In the genomic region with DNA sequence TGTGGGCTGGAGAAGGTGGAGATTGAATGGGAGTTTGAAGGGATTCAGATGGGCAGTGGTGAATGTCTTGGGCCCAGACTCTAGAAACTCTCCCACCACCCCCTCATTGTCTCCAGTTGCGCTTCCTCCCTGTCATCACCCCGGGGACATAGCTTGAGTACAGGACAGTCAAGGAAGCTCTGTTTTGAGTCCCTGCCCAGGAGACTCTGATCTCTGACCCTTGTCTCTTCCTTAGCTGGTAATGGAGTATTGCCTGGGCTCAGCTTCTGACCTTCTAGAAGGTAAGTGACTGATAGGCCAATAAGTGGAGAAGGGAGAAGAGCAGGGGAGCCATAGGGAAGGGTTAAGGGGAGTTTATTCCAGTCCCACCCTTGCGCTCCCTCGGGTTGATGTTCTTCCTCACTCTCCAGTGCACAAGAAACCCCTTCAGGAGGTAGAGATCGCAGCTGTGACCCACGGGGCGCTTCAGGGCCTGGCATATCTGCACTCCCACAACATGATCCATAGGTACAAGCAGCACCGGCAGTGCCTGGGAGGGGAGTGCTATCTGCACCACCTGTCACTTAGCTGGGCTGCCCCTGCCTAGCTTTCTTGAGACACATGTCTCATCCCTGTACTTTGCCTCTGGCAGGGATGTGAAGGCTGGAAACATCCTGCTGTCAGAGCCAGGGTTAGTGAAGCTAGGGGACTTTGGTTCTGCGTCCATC, we compare ENCODE assay signal across 25 cellular contexts. TPM values are rescaled to one million over a fixed set of nuclear protein-coding genes. Genes with fewer than 3 reads are reported as not detected.
DNase-seq lines count a peak whose midpoint lies in the region; ATAC-seq and TF ChIP-seq lines count a peak whose summit lies in the region.
"Had no signal": no experiment of that assay in that cellular context is flagged by ENCODE, and none has a peak within 500 bp of the region (broad histone marks: within the 10 kb centered on the region; RNA-seq: fewer than 3 reads in every experiment).

No MANE protein-coding gene starts in this region.

- H3K27ac ChIP-seq in left ventricle myocardium inferior (replicated peaks): peak overlapping the region; percentile 96
- peak overlapping the region in 1 of 2 donors; percentile 94 for H3K27ac ChIP-seq in coronary artery
- peak overlapping the region; percentile 13 to 100 (median 96) for H3K27ac ChIP-seq in gastrocnemius medialis
- H3K27ac ChIP-seq in upper lobe of right lung: peak overlapping the region; percentile 93
- H3K27ac ChIP-seq: testis had no signal

- H3K4me3 ChIP-seq in left ventricle myocardium inferior (peak overlapping the region; percentile 97), coronary artery (no peak overlapping the region), gastrocnemius medialis (no peak overlapping the region), upper lobe of right lung (no peak overlapping the region)
- H3K4me3 ChIP-seq: testis had no signal

- DNase-seq in left ventricle myocardium inferior (no peak), left ventricle myocardium superior (no peak), coronary artery (ENCODE audit: low spot score) (peak; percentile 68), gastrocnemius medialis (no peak), upper lobe of right lung (peak; percentile 42), activated gamma-delta T cell treated with Interleukin-2 at 50 U/mL for 16 hours (no peak)
- DNase-seq in stimulated activated CD4-positive, alpha-beta T cell treated with anti-CD3 and anti-CD28 coated beads, Interleukin-1b, Interleukin-23, amount 100 ng/mL, for 48 hours: no peak
- DNase-seq: ACHN; activated CD4-positive, alpha-beta T cell treated with anti-CD3 and anti-CD28 coated beads for 48 hours; activated gamma-delta T cell; BE2C; DMS 273 treated with DMSO at 0.1 percent for 48 hours; HFFc6; NCI-H146; NCI-H226; NCI-H526 treated with DMSO at 0.1 percent for 48 hours; NK-92 treated with Interleukin-12 subunit alpha and Interleukin-12 subunit beta, amount 100 ng/mL, for 24 hours; SIG-M5; stimulated activated CD4-positive, alpha-beta T cell treated with anti-CD3 and anti-CD28 coated beads, Interleukin-12 subunit alpha, Interleukin-12 subunit beta, amount 100 ng/mL, for 4 hours; stimulated activated CD4-positive, alpha-beta T cell treated with anti-CD3 and anti-CD28 coated beads, Interleukin-4, amount 100 ng/mL, for 24 hours; T1000; testis had no signal

- no peak for TF ChIP-seq POLR2A in gastrocnemius medialis (IDR thresholded peaks at IDR 0.05)

- H3K27me3 ChIP-seq in left ventricle myocardium inferior (ENCODE audit: low read depth): no peaks in the 10 kb centered on the region
- no peaks in the 10 kb centered on the region for H3K27me3 ChIP-seq in gastrocnemius medialis
- no peaks in the 10 kb centered on the region for H3K27me3 ChIP-seq in upper lobe of right lung
- H3K27me3 ChIP-seq: BE2C, dorsolateral prefrontal cortex, testis had no signal

- H3K9me3 ChIP-seq in left ventricle myocardium inferior (replicated peaks) (no peaks in the 10 kb centered on the region), gastrocnemius medialis (no peaks in the 10 kb centered on the region), upper lobe of right lung (no peaks in the 10 kb centered on the region)
- H3K9me3 ChIP-seq: BE2C, testis had no signal

- H3K36me3 ChIP-seq in left ventricle myocardium inferior (peaks cover 61% of the 10 kb centered on the region), gastrocnemius medialis (peaks cover 0 to 58% of the 10 kb centered on the region in 2 donors), upper lobe of right lung (peaks cover 60% of the 10 kb centered on the region)

- in situ Hi-C loops in gastrocnemius medialis (cut with MboI; ENCODE audit: low sequenced_read_pairs in 4 of 4): loop anchor here in 1 of 4 donors (10.0 kb wide), 1 partner anchor 54 kb away; the partner anchor contains the start of gene KCTD13

- intact Hi-C loops in left ventricle myocardium inferior (cut with micrococcal nuclease): no loop called here
- intact Hi-C loops in left ventricle myocardium superior (cut with micrococcal nuclease): no loop called here
- intact Hi-C loops in gastrocnemius medialis (cut with DNase I; ENCODE audit: low total_unique reads): loop anchor here (5.0 kb wide), 1 partner anchor 166 kb away; the partner anchor contains the start of gene PRRT2
- intact Hi-C loops in upper lobe of right lung (cut with DNase I): no loop called here

- H3K4me1 ChIP-seq in left ventricle myocardium inferior (peaks cover 75% of the 10 kb centered on the region), gastrocnemius medialis (peaks cover 23 to 26% of the 10 kb centered on the region in 2 donors), upper lobe of right lung (peaks cover 33% of the 10 kb centered on the region)
- H3K4me1 ChIP-seq: BE2C had no signal

- no peak for ATAC-seq in left ventricle myocardium superior
- no peak for ATAC-seq in gastrocnemius medialis
- no peak for ATAC-seq in upper lobe of right lung
- ATAC-seq: left lobe of liver, right cardiac atrium had no signal

- TF ChIP-seq CTCF in left ventricle myocardium inferior (IDR thresholded peaks at IDR 0.05; ENCODE audit: borderline replicate concordance): no peak
- TF ChIP-seq CTCF in coronary artery (IDR thresholded peaks at IDR 0.05): no peak
- no peak for TF ChIP-seq CTCF in gastrocnemius medialis (IDR thresholded peaks at IDR 0.05 in 4 of 5, conservative IDR thresholded peaks at IDR 0.05 in 1 of 5)
- no peak for TF ChIP-seq CTCF in upper lobe of right lung (IDR thresholded peaks at IDR 0.05)

RNA-seq across cellular contexts. Expression of gene TAOK2, which starts 5.0 kb away (rescaled TPM):
- total RNA-seq in left ventricle myocardium inferior (34.3 TPM), left ventricle myocardium superior (34.9 TPM), gastrocnemius medialis (10 to 100 TPM; 15.9 to 31.0 (median 22.1) TPM), upper lobe of right lung (75.4 TPM)

RNA-seq across cellular contexts. Expression of gene HIRIP3, which starts 16.7 kb away (rescaled TPM):
- total RNA-seq in left ventricle myocardium inferior (18.8 TPM), left ventricle myocardium superior (19.4 TPM), gastrocnemius medialis (10 to 100 TPM; 13.5 to 25.6 (median 17.2) TPM), upper lobe of right lung (20.3 TPM)

RNA-seq across cellular contexts. Expression of gene TMEM219, which starts 16.8 kb away (rescaled TPM):
- total RNA-seq in left ventricle myocardium inferior: 63.2 TPM
- total RNA-seq in left ventricle myocardium superior: 66.2 TPM
- total RNA-seq in gastrocnemius medialis: 100 to 1,000 TPM in 1 of 4 donors, 10 to 100 TPM in 3; 48.1 to 120 (median 60.2) TPM
- total RNA-seq in upper lobe of right lung: 133 TPM

RNA-seq across cellular contexts. Expression of gene INO80E, which starts 17.3 kb away (rescaled TPM):
- total RNA-seq in left ventricle myocardium inferior (29.0 TPM), left ventricle myocardium superior (31.3 TPM), gastrocnemius medialis (10 to 100 TPM; 45.4 to 74.8 (median 55.5) TPM), upper lobe of right lung (65.3 TPM)

RNA-seq across cellular contexts. Expression of gene DOC2A, which starts 32.1 kb away (rescaled TPM):
- total RNA-seq in left ventricle myocardium inferior: 0.66 TPM
- total RNA-seq in left ventricle myocardium superior: 0.82 TPM
- not detected for total RNA-seq in gastrocnemius medialis
- total RNA-seq in upper lobe of right lung: 2.6 TPM

Comparison
In these comparisons a context has a peak if more than half of its experiments do, and no peak if none do; other contexts are left out.
1. DNase-seq: peak in coronary artery (single experiment) and upper lobe of right lung (single experiment); none in left ventricle myocardium inferior (single experiment), left ventricle myocardium superior (single experiment), gastrocnemius medialis (0 of 2), stimulated activated CD4-positive, alpha-beta T cell treated with anti-CD3 and anti-CD28 coated beads, Interleukin-1b, Interleukin-23, amount 100 ng/mL, for 48 hours (single experiment) and activated gamma-delta T cell treated with Interleukin-2 at 50 U/mL for 16 hours (single experiment).